15 cellular contexts compared by ENCODE assay signal in the genomic region with DNA sequence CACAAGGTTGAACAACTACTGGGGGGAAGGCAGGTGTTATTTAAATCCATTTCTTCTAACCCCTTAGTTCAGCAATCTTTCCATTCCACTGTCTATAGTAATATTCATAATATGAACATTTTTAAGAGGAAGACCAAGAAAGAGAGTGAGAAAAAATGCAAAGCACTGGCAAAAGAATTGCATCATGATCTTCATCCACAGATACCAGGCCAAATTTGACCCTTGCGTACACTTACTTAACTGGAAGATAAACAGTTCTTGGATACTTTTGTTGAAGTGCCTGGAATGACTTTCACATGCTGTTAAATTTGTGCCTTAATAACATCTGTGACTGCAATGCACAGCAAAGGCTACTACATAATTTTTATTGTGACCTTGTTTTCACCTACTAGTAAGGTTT. TPM values are rescaled to one million over a fixed set of nuclear protein-coding genes. Genes with fewer than 3 reads are reported as not detected.
DNase-seq lines count a peak whose midpoint lies in the region; ATAC-seq and TF ChIP-seq lines count a peak whose summit lies in the region.
"Had no signal": no experiment of that assay in that cellular context is flagged by ENCODE, and none has a peak within 500 bp of the region (broad histone marks: within the 10 kb centered on the region; RNA-seq: fewer than 3 reads in every experiment).

No MANE protein-coding gene starts in this region.

- H3K4me3 Mint-ChIP-seq in GM23338 = peak overlapping the region; percentile 97
- H3K4me3 Mint-ChIP-seq in activated naive CD8-positive, alpha-beta T cell treated with anti-CD3 and anti-CD28 coated beads, Interleukin-2, amount 50 U/mL, for 24 hours = peak overlapping the region; percentile 98

- no peaks in the 10 kb centered on the region for H3K9me2 ChIP-seq in GM23338 (ENCODE audit: insufficient read depth)

- H3K4ac ChIP-seq in mesenchymal stem cell (ENCODE audit: low read depth in 1 of 2, low read length in 2 of 2) (no peak overlapping the region), neuronal stem cell (ENCODE audit: low read length) (no peak overlapping the region)

- H3K27me3 ChIP-seq in ACC112 (ENCODE audit: insufficient read depth, low read length) (no peaks in the 10 kb centered on the region), GM23338 (ENCODE audit: insufficient read depth) (no peaks in the 10 kb centered on the region), mesenchymal stem cell (ENCODE audit: control insufficient read depth in 1 of 2, insufficient read depth in 1 of 2, low read length in 2 of 2) (no peaks in the 10 kb centered on the region), neuronal stem cell (ENCODE audit: control insufficient read depth in 3 of 3, insufficient read depth in 3 of 3, low read depth in 1 of 3, low read length in 3 of 3) (no peaks in the 10 kb centered on the region)

- H4K20me1 ChIP-seq in GM23338 (replicated peaks; ENCODE audit: insufficient read depth) = peaks cover 6% of the 10 kb centered on the region; the same call in 1 of the 2 replicates

- H2BK15ac ChIP-seq in mesenchymal stem cell (ENCODE audit: low read depth, poor library complexity, severe bottlenecking) (no peak overlapping the region), neuronal stem cell (ENCODE audit: low read length) (no peak overlapping the region)

- no peak for ATAC-seq in GM23338
- no peak for ATAC-seq in activated naive CD8-positive, alpha-beta T cell treated with anti-CD3 and anti-CD28 coated beads, Interleukin-2, amount 50 U/mL, for 24 hours
- ATAC-seq: left colon had no signal

- H3K23ac ChIP-seq in mesenchymal stem cell (ENCODE audit: low read length in 2 of 2) (no peak overlapping the region), neuronal stem cell (ENCODE audit: low read depth, low read length, poor library complexity) (no peak overlapping the region)

- H2BK120ac ChIP-seq in mesenchymal stem cell (ENCODE audit: low read depth, low read length) = no peak overlapping the region
- no peak overlapping the region for H2BK120ac ChIP-seq in neuronal stem cell (ENCODE audit: low read depth, low read length)

- no peak overlapping the region for H3K27ac ChIP-seq in ACC112 (ENCODE audit: low read depth, low read length)
- H3K27ac ChIP-seq in GM23338 (ENCODE audit: low read depth) = no peak overlapping the region
- no peak overlapping the region for H3K27ac ChIP-seq in mesenchymal stem cell (ENCODE audit: low read length, poor library complexity, severe bottlenecking)
- no peak overlapping the region for H3K27ac ChIP-seq in neuronal stem cell (replicated peaks; ENCODE audit: low read length)
- H3K27ac ChIP-seq: C4-2B, parathyroid adenoma had no signal

- no peak overlapping the region for H2BK12ac ChIP-seq in mesenchymal stem cell (ENCODE audit: low read length in 2 of 2)
- no peak overlapping the region for H2BK12ac ChIP-seq in neuronal stem cell (ENCODE audit: low read length)

- H3K27me3 Mint-ChIP-seq in GM23338 (ENCODE audit: insufficient read depth, low read depth, poor library complexity) = peaks cover 3% of the 10 kb centered on the region
- no peaks in the 10 kb centered on the region for H3K27me3 Mint-ChIP-seq in activated naive CD8-positive, alpha-beta T cell treated with anti-CD3 and anti-CD28 coated beads, Interleukin-2, amount 50 U/mL, for 24 hours

- H3K36me3 Mint-ChIP-seq in GM23338 (ENCODE audit: low read depth) = peaks cover 10% of the 10 kb centered on the region; the same call in 2 of the 3 replicates
- H3K36me3 Mint-ChIP-seq in activated naive CD8-positive, alpha-beta T cell treated with anti-CD3 and anti-CD28 coated beads, Interleukin-2, amount 50 U/mL, for 24 hours (ENCODE audit: low read depth) = peaks cover 29% of the 10 kb centered on the region

- no peak for TF ChIP-seq CTCF in GM23338 (conservative IDR thresholded peaks at IDR 0.05; ENCODE audit: low read depth in 2 of 2)
- TF ChIP-seq CTCF in GM13976 (IDR thresholded peaks at IDR 0.05; ENCODE audit: borderline replicate concordance, control extremely low read depth, extremely low read depth, insufficient read depth, missing control alignments) = no peak

- H3K4me2 ChIP-seq in GM23338 = peak overlapping the region; percentile 77; the same call in 1 of the 2 replicates
- no peak overlapping the region for H3K4me2 ChIP-seq in mesenchymal stem cell (ENCODE audit: low read length, poor library complexity, severe bottlenecking)
- no peak overlapping the region for H3K4me2 ChIP-seq in neuronal stem cell (ENCODE audit: insufficient read depth, low read length, poor library complexity, severe bottlenecking)

- H3F3A ChIP-seq in GM23338 (replicated peaks; ENCODE audit: low read depth) = no peaks in the 10 kb centered on the region

- H3K4me3 ChIP-seq in ACC112 (ENCODE audit: low read depth, low read length) (peak overlapping the region; percentile 9; the same call in 1 of the 2 replicates), GM23338 (no peak overlapping the region), mesenchymal stem cell (ENCODE audit: insufficient read depth in 1 of 2, low read depth in 1 of 2, low read length in 2 of 2) (no peak overlapping the region), neuronal stem cell (ENCODE audit: low read length in 2 of 2) (peak overlapping the region in 1 of 2 donors; percentile 18)

- H2BK5ac ChIP-seq in mesenchymal stem cell (ENCODE audit: low read depth, low read length, poor library complexity, severe bottlenecking) = no peak overlapping the region
- no peak overlapping the region for H2BK5ac ChIP-seq in neuronal stem cell (ENCODE audit: low read length)

- WGBS in mesenchymal stem cell = no CpG with 5 or more reads among the region's 1 CpG
- no CpG with 5 or more reads among the region's 1 CpG for WGBS in neuronal stem cell (ENCODE audit: extremely low coverage in 2 of 2, insufficient read length in 2 of 2, insufficient replicate concordance in 1 of 2), 2 donors

- H2AK5ac ChIP-seq in mesenchymal stem cell (ENCODE audit: low read length, severe bottlenecking) (no peak overlapping the region), neuronal stem cell (ENCODE audit: low read depth, low read length) (no peak overlapping the region)

- H4K91ac ChIP-seq in mesenchymal stem cell (ENCODE audit: low read length) (no peak overlapping the region), neuronal stem cell (ENCODE audit: low read depth, low read length, poor library complexity) (no peak overlapping the region)

- H3K36me3 ChIP-seq in ACC112 (ENCODE audit: insufficient read depth, low read length) (0 out of 2 replicates have a peak, but pooled peaks cover 5% of the 10 kb centered on the region), GM23338 (ENCODE audit: insufficient read depth) (0 out of 2 replicates have a peak, but pooled peaks cover 4% of the 10 kb centered on the region), mesenchymal stem cell (ENCODE audit: control insufficient read depth in 1 of 2, insufficient read depth in 2 of 2, low read depth in 1 of 2, low read length in 2 of 2) (peaks cover 6 to 16% of the 10 kb centered on the region in 2 experiments), neuronal stem cell (replicated peaks in 1 of 2; ENCODE audit: control insufficient read depth in 2 of 2, insufficient read depth in 2 of 2, low read length in 2 of 2) (peaks cover 2 to 44% of the 10 kb centered on the region in 2 donors)

- H3K14ac ChIP-seq in mesenchymal stem cell (ENCODE audit: low read length in 2 of 2) (no peak overlapping the region), neuronal stem cell (ENCODE audit: low read length) (no peak overlapping the region)

- in situ Hi-C loops in GM13976 (cut with MboI; ENCODE audit: low sequenced_read_pairs, unreplicated experiment) = no loop called here

- H3K79me2 ChIP-seq in ACC112 (ENCODE audit: control insufficient read depth, insufficient read depth, low read length, unreplicated experiment) (peaks cover 49% of the 10 kb centered on the region), GM23338 (replicated peaks; ENCODE audit: insufficient read depth) (peaks cover 64% of the 10 kb centered on the region)

- H3K9me3 Mint-ChIP-seq in GM23338 = no peaks in the 10 kb centered on the region
- no peaks in the 10 kb centered on the region for H3K9me3 Mint-ChIP-seq in activated naive CD8-positive, alpha-beta T cell treated with anti-CD3 and anti-CD28 coated beads, Interleukin-2, amount 50 U/mL, for 24 hours

- H3K27ac Mint-ChIP-seq in GM23338 = no peak overlapping the region
- H3K27ac Mint-ChIP-seq in activated naive CD8-positive, alpha-beta T cell treated with anti-CD3 and anti-CD28 coated beads, Interleukin-2, amount 50 U/mL, for 24 hours = no peak overlapping the region

- H3K4me1 ChIP-seq in ACC112 (ENCODE audit: control insufficient read depth, insufficient read depth, low read length, unreplicated experiment) (peaks cover 58% of the 10 kb centered on the region), GM23338 (ENCODE audit: insufficient read depth) (0 out of 2 replicates have a peak, but pooled peaks cover 7% of the 10 kb centered on the region), mesenchymal stem cell (ENCODE audit: control insufficient read depth, insufficient read depth, low read depth, low read length) (peaks cover 12% of the 10 kb centered on the region), neuronal stem cell (ENCODE audit: control insufficient read depth in 2 of 2, insufficient read depth in 1 of 2, low read depth in 1 of 2, low read length in 2 of 2) (peaks cover 1 to 6% of the 10 kb centered on the region in 2 donors)
- H3K4me1 ChIP-seq: parathyroid adenoma had no signal

- H3K18ac ChIP-seq in mesenchymal stem cell (ENCODE audit: low read depth in 1 of 2, low read length in 2 of 2) (no peak overlapping the region), neuronal stem cell (ENCODE audit: low read length) (no peak overlapping the region)

- H3K9me3 ChIP-seq in mesenchymal stem cell (ENCODE audit: control insufficient read depth, low read length) (no peaks in the 10 kb centered on the region), neuronal stem cell (replicated peaks in 1 of 2; ENCODE audit: control insufficient read depth in 2 of 2, insufficient read depth in 1 of 2, low read depth in 1 of 2, low read length in 2 of 2) (no peaks in the 10 kb centered on the region)

- H3K79me1 ChIP-seq in mesenchymal stem cell (replicated peaks; ENCODE audit: low read length, poor library complexity, severe bottlenecking) (peaks cover 2% of the 10 kb centered on the region), neuronal stem cell (ENCODE audit: low read depth, low read length) (no peaks in the 10 kb centered on the region)

- no peak overlapping the region for H2AFZ ChIP-seq in ACC112 (ENCODE audit: low read length, unreplicated experiment)
- H2AFZ ChIP-seq in GM23338 = no peak overlapping the region
- H2AFZ ChIP-seq in mesenchymal stem cell (ENCODE audit: low read depth, low read length) = no peak overlapping the region
- no peak overlapping the region for H2AFZ ChIP-seq in neuronal stem cell (ENCODE audit: low read length)
- H2AFZ ChIP-seq: parathyroid adenoma had no signal

- no peak for DNase-seq in GM23338 (ENCODE audit: low spot score)
- no peak for DNase-seq in activated naive CD8-positive, alpha-beta T cell treated with anti-CD3 and anti-CD28 coated beads, Interleukin-2, amount 50 U/mL, for 24 hours
- no peak for DNase-seq in mesenchymal stem cell
- no peak for DNase-seq in DMS114 treated with DMSO at 0.1 percent for 48 hours (lab: John Stamatoyannopoulos, UW; ENCODE audit: unreplicated experiment)
- no peak for DNase-seq in mucosa of gallbladder (ENCODE audit: low spot score)
- DNase-seq in GM13976 (ENCODE audit: low spot score) = no peak
- DNase-seq in neuronal stem cell (ENCODE audit: low spot score) = no peak
- DNase-seq: activated CD4-positive, alpha-beta T cell treated with anti-CD3 and anti-CD28 coated beads, Interleukin-2, amount 50 U/mL, for 48 hours; aorta; left colon; NCI-H2171; stimulated activated CD4-positive, alpha-beta T cell treated with anti-CD3 and anti-CD28 coated beads, Interleukin-1b, Interleukin-23, amount 100 ng/mL, for 48 hours had no signal

- H3K4me1 Mint-ChIP-seq in GM23338 = peaks cover 4% of the 10 kb centered on the region; the same call in 2 of the 3 replicates
- peaks cover 53% of the 10 kb centered on the region for H3K4me1 Mint-ChIP-seq in activated naive CD8-positive, alpha-beta T cell treated with anti-CD3 and anti-CD28 coated beads, Interleukin-2, amount 50 U/mL, for 24 hours

- H4K8ac ChIP-seq in mesenchymal stem cell (ENCODE audit: low read length) (no peak overlapping the region), neuronal stem cell (ENCODE audit: low read depth, low read length) (no peak overlapping the region)

- H3K9ac ChIP-seq in mesenchymal stem cell (ENCODE audit: low read length) (peak overlapping the region; percentile 99), neuronal stem cell (ENCODE audit: low read depth, low read length, poor library complexity) (no peak overlapping the region)
- H3K9ac ChIP-seq: parathyroid adenoma had no signal

RNA-seq across cellular contexts. Expression of a gene that starts 1.8 kb away (rescaled TPM):
- 85.4 and 119 TPM in 2 replicates for total RNA-seq in GM23338 (2014; rRNA removed; shearing (Covaris generic))
- polyA plus RNA-seq in GM23338 (2016; fragmentation: Nextera tagmentation; extraction: Ambion mirVana) = 256 and 279 TPM in 2 replicates
- 289 TPM for polyA plus RNA-seq in mesenchymal stem cell (2013, experiment 1 of 2)
- polyA plus RNA-seq in mesenchymal stem cell (2013, experiment 2 of 2) = 256 TPM
- total RNA-seq in mucosa of gallbladder = 41.8 TPM
- 315 TPM for polyA plus RNA-seq in neuronal stem cell (2013, experiment 1 of 2)
- 299 TPM for polyA plus RNA-seq in neuronal stem cell (2013, experiment 2 of 2)

RNA-seq across cellular contexts. Expression of a gene that starts 45.3 kb away (rescaled TPM):
- total RNA-seq in GM23338 (2014; rRNA removed; shearing (Covaris generic)) = 2.0 and 2.9 TPM in 2 replicates
- 2.2 and 2.3 TPM in 2 replicates for polyA plus RNA-seq in GM23338 (2016; fragmentation: Nextera tagmentation; extraction: Ambion mirVana)
- 5.8 TPM for polyA plus RNA-seq in mesenchymal stem cell (2013, experiment 1 of 2)
- polyA plus RNA-seq in mesenchymal stem cell (2013, experiment 2 of 2) = 5.7 TPM
- 21.2 TPM for total RNA-seq in mucosa of gallbladder
- 6.6 TPM for polyA plus RNA-seq in neuronal stem cell (2013, experiment 1 of 2)
- 6.7 TPM for polyA plus RNA-seq in neuronal stem cell (2013, experiment 2 of 2)

RNA-seq across cellular contexts. Expression of a gene that starts 58.9 kb away (rescaled TPM):
- 0.08 TPM in 1 of 2 replicates, not detected in the other for total RNA-seq in GM23338 (2014; rRNA removed; shearing (Covaris generic))
- 0.08 TPM in 1 of 2 replicates, not detected in the other for polyA plus RNA-seq in GM23338 (2016; fragmentation: Nextera tagmentation; extraction: Ambion mirVana)
- polyA plus RNA-seq in mesenchymal stem cell (2013, experiment 1 of 2) = not detected
- polyA plus RNA-seq in mesenchymal stem cell (2013, experiment 2 of 2) = not detected
- total RNA-seq in mucosa of gallbladder = 0.86 TPM
- 0.04 TPM for polyA plus RNA-seq in neuronal stem cell (2013, experiment 1 of 2)
- 0.01 TPM for polyA plus RNA-seq in neuronal stem cell (2013, experiment 2 of 2)
- total RNA-seq: aorta had no signal
- polyA plus RNA-seq: aorta had no signal
